ENCODE assay signal across 22 cellular contexts in the genomic region with DNA sequence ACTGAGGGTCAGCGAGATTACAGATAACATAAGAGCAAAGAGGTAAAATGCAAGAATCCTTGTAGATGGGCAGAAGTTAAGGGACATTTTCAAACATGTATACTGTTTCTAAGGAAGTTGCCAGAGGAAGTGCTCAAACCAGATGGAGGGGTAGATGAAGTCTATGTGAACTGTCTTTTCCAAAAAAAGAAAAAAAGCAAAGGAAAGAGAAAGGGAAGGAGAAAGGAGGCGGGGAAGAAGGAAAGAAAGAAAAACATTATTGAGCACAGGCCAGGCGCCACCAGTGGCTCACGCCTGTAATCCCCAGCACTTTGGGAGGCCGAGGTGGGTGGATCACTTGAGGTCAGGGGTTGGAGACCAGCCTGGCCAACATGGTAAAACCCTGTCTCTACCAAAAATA. TPM values are rescaled to one million over a fixed set of nuclear protein-coding genes. Genes with fewer than 3 reads are reported as not detected.
DNase-seq lines count a peak whose midpoint lies in the region; ATAC-seq, FAIRE-seq and TF ChIP-seq lines count a peak whose summit lies in the region.
"Had no signal": no experiment of that assay in that cellular context is flagged by ENCODE, and none has a peak within 500 bp of the region (broad histone marks: within the 10 kb centered on the region; RNA-seq: fewer than 3 reads in every experiment).

No MANE protein-coding gene starts in this region.

- H3K36me3 ChIP-seq in Karpas-422 (ENCODE audit: insufficient read depth, low read length) = peaks cover 8% of the 10 kb centered on the region; the same call in 1 of the 2 replicates
- H3K36me3 ChIP-seq in kidney (ENCODE audit: control insufficient read depth in 1 of 2, insufficient read depth in 2 of 2, low read length in 2 of 2) = peaks cover 6 to 25% of the 10 kb centered on the region in 2 donors

- peak overlapping the region; percentile 2 for H3K27ac Mint-ChIP-seq in activated T-cell treated with anti-CD3 and anti-CD28 coated beads, Interleukin-2, amount 50 U/mL, for 24 hours
- H3K27ac Mint-ChIP-seq: nephron, progenitor cell of endocrine pancreas had no signal

- no peak for DNase-seq in activated T-cell treated with anti-CD3 and anti-CD28 coated beads, Interleukin-2, amount 50 U/mL, for 24 hours
- DNase-seq in activated T-cell treated with anti-CD3 and anti-CD28 coated beads, Interleukin-2, amount 50 U/mL, for 48 hours = no peak
- DNase-seq in Karpas-422 (peak; percentile 32), kidney (peak; percentile 27), hippocampal formation (lab: John Stamatoyannopoulos, UW) (no peak)
- DNase-seq: activated CD4-positive, alpha-beta T cell treated with anti-CD3 and anti-CD28 coated beads for 48 hours; caudate nucleus; DND-41; NCI-H146; NCI-H774; PC-3; stimulated activated CD4-positive, alpha-beta T cell treated with anti-CD3 and anti-CD28 coated beads, Interleukin-4, amount 100 ng/mL, for 1 hour; upper lobe of right lung had no signal

- intact Hi-C loops in kidney (cut with DNase I) = no loop called here

- ATAC-seq in GM21717 (IDR thresholded peaks at IDR 0.05; ENCODE audit: unreplicated experiment) = no peak
- ATAC-seq: esophagus mucosa, gastroesophageal sphincter, PC-3, upper lobe of right lung had no signal

- no peaks in the 10 kb centered on the region for H3K9me3 ChIP-seq in Karpas-422 (ENCODE audit: low read length)
- no peaks in the 10 kb centered on the region for H3K9me3 ChIP-seq in kidney (ENCODE audit: control insufficient read depth in 1 of 2, low read length in 2 of 2)
- H3K9me3 ChIP-seq: gastroesophageal sphincter, upper lobe of right lung had no signal

- no peaks in the 10 kb centered on the region for H3K27me3 ChIP-seq in Karpas-422 (ENCODE audit: low read length)
- H3K27me3 ChIP-seq: gastroesophageal sphincter, upper lobe of right lung had no signal

- peaks cover 18% of the 10 kb centered on the region for H3K79me2 ChIP-seq in Karpas-422 (ENCODE audit: low read length)

- H3K27ac ChIP-seq in Karpas-422 (ENCODE audit: low read length) (no peak overlapping the region), kidney (ENCODE audit: low read depth in 2 of 2, low read length in 2 of 2) (no peak overlapping the region)
- H3K27ac ChIP-seq: gastroesophageal sphincter, skin epidermis, upper lobe of right lung had no signal

- H3K4me1 Mint-ChIP-seq in activated T-cell treated with anti-CD3 and anti-CD28 coated beads, Interleukin-2, amount 50 U/mL, for 24 hours (ENCODE audit: low read depth) = peaks cover 15% of the 10 kb centered on the region

- H3K4me3 ChIP-seq in Karpas-422 (ENCODE audit: low read length) (no peak overlapping the region), kidney (ENCODE audit: low read length in 2 of 2) (no peak overlapping the region)
- H3K4me3 ChIP-seq: gastroesophageal sphincter, skin epidermis, upper lobe of right lung had no signal

- H2AFZ ChIP-seq in Karpas-422 (ENCODE audit: low read length) = no peak overlapping the region

- H4K20me1 ChIP-seq in Karpas-422 (ENCODE audit: insufficient read depth, low read depth, low read length) = no peaks in the 10 kb centered on the region

- FAIRE-seq in kidney (lab: Jason Lieb, UNC) = no peak

- H3K4me3 Mint-ChIP-seq in activated T-cell treated with anti-CD3 and anti-CD28 coated beads, Interleukin-2, amount 50 U/mL, for 24 hours = no peak overlapping the region

- H3K9ac ChIP-seq in Karpas-422 (ENCODE audit: low read length) (no peak overlapping the region), kidney (ENCODE audit: low read length in 2 of 2) (no peak overlapping the region)

- no peaks in the 10 kb centered on the region for H3K9me3 Mint-ChIP-seq in activated T-cell treated with anti-CD3 and anti-CD28 coated beads, Interleukin-2, amount 50 U/mL, for 24 hours
- H3K9me3 Mint-ChIP-seq: nephron had no signal

- TF ChIP-seq CTCF in kidney (IDR thresholded peaks at IDR 0.05; ENCODE audit: borderline replicate concordance, extremely low read depth, insufficient read depth) = no peak

- H3K4me1 ChIP-seq in Karpas-422 (ENCODE audit: low read length) (peaks cover 9% of the 10 kb centered on the region), kidney (ENCODE audit: control insufficient read depth in 1 of 2, insufficient read depth in 1 of 2, low read depth in 1 of 2, low read length in 2 of 2) (peaks cover 0 to 12% of the 10 kb centered on the region in 2 donors)

- H3K36me3 Mint-ChIP-seq in activated T-cell treated with anti-CD3 and anti-CD28 coated beads, Interleukin-2, amount 50 U/mL, for 24 hours (ENCODE audit: low read depth) = peaks cover 77% of the 10 kb centered on the region

- no peaks in the 10 kb centered on the region for H3K27me3 Mint-ChIP-seq in activated T-cell treated with anti-CD3 and anti-CD28 coated beads, Interleukin-2, amount 50 U/mL, for 24 hours
- H3K27me3 Mint-ChIP-seq: progenitor cell of endocrine pancreas had no signal

- no peaks in the 10 kb centered on the region for H3K9me2 ChIP-seq in Karpas-422 (replicated peaks; ENCODE audit: insufficient read depth, low read length)

- no peak overlapping the region for H3K4me2 ChIP-seq in Karpas-422 (ENCODE audit: low read depth, low read length, poor library complexity, severe bottlenecking)

RNA-seq across cellular contexts. Expression of gene DMAC2, which starts 5.3 kb away (rescaled TPM):
- 25.1 and 30.3 TPM in 2 replicates for total RNA-seq in Karpas-422 (2014; rRNA removed; shearing (Covaris generic); ENCODE audit: low replicate concordance)
- 43.9 TPM for total RNA-seq in kidney
- polyA plus RNA-seq in kidney (ENCODE audit: insufficient read depth, low read depth, low replicate concordance) = 73.9 TPM

RNA-seq across cellular contexts. Expression of gene B3GNT8, which starts 7.3 kb away (rescaled TPM):
- total RNA-seq in Karpas-422 (2014; rRNA removed; shearing (Covaris generic); ENCODE audit: low replicate concordance) = not detected in 2 replicates
- total RNA-seq in kidney = 4.4 TPM
- polyA plus RNA-seq in kidney (ENCODE audit: insufficient read depth, low read depth, low replicate concordance) = 6.5 TPM
- total RNA-seq: HT1080, SK-MEL-5 had no signal

RNA-seq across cellular contexts. Expression of gene ERICH4, which starts 8.5 kb away (rescaled TPM):
- total RNA-seq in Karpas-422 (2014; rRNA removed; shearing (Covaris generic); ENCODE audit: low replicate concordance) = not detected in 2 replicates
- not detected for total RNA-seq in kidney
- polyA plus RNA-seq in kidney (ENCODE audit: insufficient read depth, low read depth, low replicate concordance) = 23.1 TPM
- total RNA-seq: esophagus mucosa, gastroesophageal sphincter, HT1080, PC-3, progenitor cell of endocrine pancreas, SK-MEL-5, upper lobe of right lung had no signal
- polyA plus RNA-seq: AG04450 had no signal

RNA-seq across cellular contexts. Expression of gene BCKDHA, which starts 36.8 kb away (rescaled TPM):
- 112 and 116 TPM in 2 replicates for total RNA-seq in Karpas-422 (2014; rRNA removed; shearing (Covaris generic); ENCODE audit: low replicate concordance)
- total RNA-seq in kidney = 30.9 TPM
- polyA plus RNA-seq in kidney (ENCODE audit: insufficient read depth, low read depth, low replicate concordance) = 72.2 TPM

RNA-seq across cellular contexts. Expression of gene EXOSC5, which starts 37.3 kb away (rescaled TPM):
- 67.6 and 74.7 TPM in 2 replicates for total RNA-seq in Karpas-422 (2014; rRNA removed; shearing (Covaris generic); ENCODE audit: low replicate concordance)
- total RNA-seq in kidney = 16.8 TPM
- 15.5 TPM for polyA plus RNA-seq in kidney (ENCODE audit: insufficient read depth, low read depth, low replicate concordance)

Comparison
In these comparisons a context has a peak if more than half of its experiments do, and no peak if none do; other contexts are left out.
1. DNase-seq: peak in Karpas-422 (single experiment) and kidney (single experiment); none in activated T-cell treated with anti-CD3 and anti-CD28 coated beads, Interleukin-2, amount 50 U/mL, for 24 hours (single experiment), activated T-cell treated with anti-CD3 and anti-CD28 coated beads, Interleukin-2, amount 50 U/mL, for 48 hours (0 of 2) and hippocampal formation (0 of 2).